ENCODE assay signal across 8 cellular contexts in the genomic region with DNA sequence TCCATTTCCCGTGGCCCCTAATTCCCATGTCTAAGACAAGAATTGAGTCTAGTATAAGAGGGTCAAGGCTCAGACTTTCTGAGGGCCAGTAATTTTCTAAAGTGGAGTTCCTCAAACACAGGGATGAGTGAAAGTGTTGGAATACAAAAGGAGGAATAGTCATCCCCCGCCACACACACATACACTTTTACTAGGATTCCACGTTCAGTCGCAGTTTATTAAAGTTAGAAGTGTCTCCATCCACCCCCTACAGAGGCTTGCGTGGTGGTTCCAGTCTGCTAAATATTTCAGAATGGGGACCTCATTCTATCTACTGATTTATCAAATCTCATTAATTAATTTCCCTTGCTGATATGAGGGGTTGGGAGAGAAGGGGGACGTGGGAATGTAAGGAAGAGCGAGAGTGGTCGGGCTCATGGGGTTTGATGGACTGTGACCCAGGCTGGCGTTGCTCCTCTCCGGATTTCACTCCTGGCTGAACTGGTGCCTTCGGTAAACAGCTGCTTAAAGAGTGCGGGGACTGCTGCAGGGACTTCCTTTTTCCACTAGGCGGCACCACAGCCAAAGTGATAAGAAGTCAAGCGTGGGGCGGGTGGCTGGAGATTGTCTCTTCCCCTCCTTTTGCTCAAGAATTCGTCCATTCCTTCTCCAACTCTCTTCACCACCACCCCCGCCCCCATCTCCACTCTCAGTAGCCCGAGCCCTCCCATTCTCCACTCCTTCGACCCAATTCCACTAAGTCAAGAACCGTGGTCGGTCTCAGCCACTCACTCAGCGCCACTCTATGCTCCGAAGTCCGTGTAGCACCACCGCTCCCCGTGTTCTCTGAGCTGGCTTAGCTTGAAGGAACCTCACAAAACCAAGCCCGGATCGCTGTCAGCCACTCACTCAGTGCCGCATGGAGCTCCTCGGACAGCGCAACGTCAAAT.
DNase-seq lines count a peak whose midpoint lies in the region; ATAC-seq and TF ChIP-seq lines count a peak whose summit lies in the region.

No MANE protein-coding gene starts in this region.

- no peaks in the 10 kb centered on the region for H3K9me3 ChIP-seq in BLaER1 treated with 17β-estradiol and CSF1 and Interleukin-3, amounts not matched to agents 10 nM and 100 nM (replicated peaks in 1 of 11)

- peak; percentile 90 to 93 for DNase-seq in Kasumi-1 (lab: John Stamatoyannopoulos, UW)
- DNase-seq in RPMI8226, result peak; percentile 91
- DNase-seq in activated T-helper 1 cell treated with anti-CD3 and anti-CD28 coated beads, Interleukin-2, amount 50 U/mL, for 16 hours (ENCODE audit: low read depth in 1 of 2, low spot score in 1 of 2), result peak; percentile 66 to 68
- DNase-seq in fibroblast of the conjunctiva (ENCODE audit: low read depth), result peak; percentile 76
- peak; percentile 84 for DNase-seq in nephron progenitor cell
- DNase-seq in stimulated activated naive CD4-positive, alpha-beta T cell (lab: John Stamatoyannopoulos, UW), result peak; percentile 68 to 87 (median 76)

- no peaks in the 10 kb centered on the region for H3K36me3 ChIP-seq in BLaER1 treated with 17β-estradiol and CSF1 and Interleukin-3, amounts not matched to agents 10 nM and 100 nM

- peaks cover 33% of the 10 kb centered on the region for H3K4me1 Mint-ChIP-seq in nephron progenitor cell

- TF ChIP-seq CTCF in nephron progenitor cell (IDR thresholded peaks at IDR 0.05), result peak; percentile 79

- peaks cover 98% of the 10 kb centered on the region for H3K27me3 Mint-ChIP-seq in nephron progenitor cell (ENCODE audit: low read depth, poor library complexity)

- peaks cover 48 to 59% (median 52%) of the 10 kb centered on the region in 11 experiments for H3K27me3 ChIP-seq in BLaER1 treated with 17β-estradiol and CSF1 and Interleukin-3, amounts not matched to agents 10 nM and 100 nM

- peaks cover 29 to 46% (median 43%) of the 10 kb centered on the region in 10 experiments for H3K4me1 ChIP-seq in BLaER1 treated with 17β-estradiol and CSF1 and Interleukin-3, amounts not matched to agents 10 nM and 100 nM

- peaks cover 0 to 10% (median 0%) of the 10 kb centered on the region in 11 experiments; a peak in 1 of 22 replicates for H4K20me1 ChIP-seq in BLaER1 treated with 17β-estradiol and CSF1 and Interleukin-3, amounts not matched to agents 10 nM and 100 nM

- H3K36me3 Mint-ChIP-seq in nephron progenitor cell (ENCODE audit: low read depth), result no peaks in the 10 kb centered on the region

- ATAC-seq in GM21360 (IDR thresholded peaks at IDR 0.05; ENCODE audit: unreplicated experiment), result peak; percentile 57

- H3K9me3 Mint-ChIP-seq in nephron progenitor cell, result no peaks in the 10 kb centered on the region

- no peak overlapping the region for H3K27ac Mint-ChIP-seq in nephron progenitor cell

- H3K4me3 ChIP-seq in BLaER1 treated with 17β-estradiol and CSF1 and Interleukin-3, amounts not matched to agents 10 nM and 100 nM, result peak overlapping the region; percentile 42 to 67 (median 56)

- peak overlapping the region in 10 of 11 experiments; percentile 41 to 67 (median 53); a peak in 19 of 22 replicates for H3K9ac ChIP-seq in BLaER1 treated with 17β-estradiol and CSF1 and Interleukin-3, amounts not matched to agents 10 nM and 100 nM

- peak overlapping the region; percentile 79 for H3K4me3 Mint-ChIP-seq in nephron progenitor cell

- H3K4me2 ChIP-seq in BLaER1 treated with 17β-estradiol and CSF1 and Interleukin-3, amounts not matched to agents 10 nM and 100 nM, result peak overlapping the region; percentile 87 to 100 (median 96)

- peak overlapping the region in 3 of 11 experiments; percentile 10 to 22 (median 17); a peak in 3 of 22 replicates for H3K27ac ChIP-seq in BLaER1 treated with 17β-estradiol and CSF1 and Interleukin-3, amounts not matched to agents 10 nM and 100 nM
